Comparison of ENCODE assay signal across 1 cellular context in the genomic region with DNA sequence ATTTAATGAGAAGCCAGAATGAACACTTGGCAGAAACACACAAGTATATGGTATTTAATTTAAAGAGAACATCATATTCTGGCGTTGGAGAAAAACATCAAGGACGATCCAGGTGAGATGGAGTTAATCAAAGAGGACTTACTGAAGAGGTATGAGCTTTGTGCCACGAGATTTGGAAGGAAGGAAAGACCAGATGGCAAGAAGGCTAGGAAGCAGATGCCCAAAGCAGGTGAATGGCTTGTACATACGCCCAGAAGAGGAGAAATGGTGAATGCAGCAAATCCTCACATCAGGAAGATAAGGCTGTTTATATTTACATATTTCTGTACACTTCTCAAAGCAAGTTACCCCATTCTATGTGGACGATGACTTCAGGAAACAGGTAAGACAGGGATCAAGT.
TF ChIP-seq lines count a peak whose summit lies in the region.

No MANE protein-coding gene starts in this region.

TF ChIP-seq in IMR-90, 13 proteins besides CTCF, POLR2A, EP300 and RAD21 (continued from another document):
- no peak for TF ChIP-seq MAZ (IDR thresholded peaks at IDR 0.05; ENCODE audit: borderline replicate concordance, low read depth, low read length)
- TF ChIP-seq RFX5 (IDR thresholded peaks at IDR 0.05; ENCODE audit: low read depth, low read length), result no peak
- no peak for TF ChIP-seq NFE2L2 (IDR thresholded peaks at IDR 0.05; ENCODE audit: low read depth, low read length)
- TF ChIP-seq CHD1 (IDR thresholded peaks at IDR 0.05; ENCODE audit: low read depth, low read length), result no peak
- no peak for TF ChIP-seq MXI1 (IDR thresholded peaks at IDR 0.05; ENCODE audit: borderline replicate concordance, low read depth, low read length)
